In genomic region chr1:235766794-235767285, GRCh38 we compare ENCODE assay signal across 19 cellular contexts.
DNase-seq lines count a peak whose midpoint lies in the region; ATAC-seq and TF ChIP-seq lines count a peak whose summit lies in the region.
"Had no signal": no experiment of that assay in that cellular context is flagged by ENCODE, and none has a peak within 500 bp of the region (broad histone marks: within the 10 kb centered on the region; RNA-seq: fewer than 3 reads in every experiment).

No MANE protein-coding gene starts in this region.

- peaks cover 8% of the 10 kb centered on the region for H3K4me1 Mint-ChIP-seq in central memory CD8-positive, alpha-beta T cell
- H3K4me1 Mint-ChIP-seq: CD4-positive, CD25-positive, alpha-beta regulatory T cell had no signal

- no peak for ATAC-seq in central memory CD8-positive, alpha-beta T cell (replicated peaks; ENCODE audit: extremely low read depth, poor library complexity, severe bottlenecking)
- no peak for ATAC-seq in HG03135 (IDR thresholded peaks at IDR 0.05; ENCODE audit: unreplicated experiment)

- CTCF ChIA-PET in HEK293 (lab: Yijun Ruan, JAX) = interaction anchor here (0.6 to 1.9 kb wide), 3 partner anchors 16 to 1772 kb away, joined by 3 to 9 read pairs (median 3); no protein-coding TSS in a partner anchor

- peaks cover 3 to 4% of the 10 kb centered on the region in 2 experiments for H3K36me3 ChIP-seq in HEK293 (ENCODE audit: control insufficient read depth in 2 of 2, insufficient read depth in 1 of 2, low read length in 2 of 2)
- H3K36me3 ChIP-seq: HAP-1 had no signal

- H3K4me3 Mint-ChIP-seq in central memory CD8-positive, alpha-beta T cell = no peak overlapping the region
- H3K4me3 Mint-ChIP-seq: B cell; CD4-positive, CD25-positive, alpha-beta regulatory T cell; CD8-positive, alpha-beta memory T cell; HFFc6; IgD-negative memory B cell had no signal

- no peak overlapping the region for H3K27ac ChIP-seq in HEK293 (ENCODE audit: extremely low read depth, low read depth, low read length)
- H3K27ac ChIP-seq: BLaER1 treated with 17β-estradiol and CSF1 and Interleukin-3, amounts not matched to agents 10 nM and 100 nM; GM23248; KMS-11 had no signal

- H3K9me3 ChIP-seq in HEK293 (ENCODE audit: control insufficient read depth, insufficient read depth, low read depth, low read length) = no peaks in the 10 kb centered on the region
- H3K9me3 ChIP-seq: BLaER1 treated with 17β-estradiol and CSF1 and Interleukin-3, amounts not matched to agents 10 nM and 100 nM; HAP-1 had no signal

- H3K4me1 ChIP-seq in HEK293 (ENCODE audit: control insufficient read depth, insufficient read depth, low read length) = no peaks in the 10 kb centered on the region
- H3K4me1 ChIP-seq: BLaER1 treated with 17β-estradiol and CSF1 and Interleukin-3, amounts not matched to agents 10 nM and 100 nM; HAP-1 had no signal

- H3K27me3 Mint-ChIP-seq in central memory CD8-positive, alpha-beta T cell = no peaks in the 10 kb centered on the region
- H3K27me3 Mint-ChIP-seq: B cell; CD4-positive, CD25-positive, alpha-beta regulatory T cell; CD8-positive, alpha-beta memory T cell; IgD-negative memory B cell had no signal

- TF ChIP-seq CTCF in HEK293 (tag by site-specific recombination; IDR thresholded peaks at IDR 0.05) = no peak

- intact Hi-C loops in posterior vena cava (cut with DNase I) = no loop called here

- peak overlapping the region; percentile 33 for H3K27ac Mint-ChIP-seq in central memory CD8-positive, alpha-beta T cell (ENCODE audit: low read depth)
- H3K27ac Mint-ChIP-seq: B cell; CD4-positive, CD25-positive, alpha-beta regulatory T cell; HFFc6 had no signal

- no peak overlapping the region for H3K4me3 ChIP-seq in HEK293 (ENCODE audit: low read depth, low read length)
- H3K4me3 ChIP-seq: BLaER1 treated with 17β-estradiol and CSF1 and Interleukin-3, amounts not matched to agents 10 nM and 100 nM; GM23248; HAP-1 had no signal

- POLR2A ChIA-PET in HEK293 (lab: Yijun Ruan, JAX) = no interaction called here

- H3K9me3 Mint-ChIP-seq in central memory CD8-positive, alpha-beta T cell = no peaks in the 10 kb centered on the region
- H3K9me3 Mint-ChIP-seq: CD4-positive, CD25-positive, alpha-beta regulatory T cell; CD8-positive, alpha-beta memory T cell; HFFc6; IgD-negative memory B cell had no signal

- H3K36me3 Mint-ChIP-seq in central memory CD8-positive, alpha-beta T cell (ENCODE audit: insufficient read depth) = peaks cover 23% of the 10 kb centered on the region
- H3K36me3 Mint-ChIP-seq: IgD-negative memory B cell had no signal

- DNase-seq in NCI-H1694 (lab: John Stamatoyannopoulos, UW) (peak; percentile 4), NCI-H1694 treated with DMSO at 0.1 percent for 48 hours (lab: John Stamatoyannopoulos, UW) (no peak), NCI-H82 treated with DMSO at 0.1 percent for 48 hours (lab: John Stamatoyannopoulos, UW; ENCODE audit: unreplicated experiment) (peak; percentile 49), posterior vena cava (ENCODE audit: low spot score) (no peak), EL (no peak)
- DNase-seq in central memory CD8-positive, alpha-beta T cell (ENCODE audit: low spot score in 2 of 2) = no peak
- DNase-seq: CD4-positive, CD25-positive, alpha-beta regulatory T cell; CD8-positive, alpha-beta memory T cell; COR-L47; DMS79 treated with DMSO at 0.1 percent for 48 hours; GM23248; HFFc6 had no signal

TF ChIP-seq in HEK293, 187 proteins besides CTCF, POLR2A, EP300 and RAD21:
- TF ChIP-seq KLF10 (tag by site-specific recombination; IDR thresholded peaks at IDR 0.05) (0 out of 2 replicates have a peak, but pooled peaks have one; percentile 18), ZBTB44 (tag by site-specific recombination; IDR thresholded peaks at IDR 0.05) (0 out of 2 replicates have a peak, but pooled peaks have one; percentile 16), ZBTB11 (tag by site-specific recombination; conservative IDR thresholded peaks at IDR 0.05; ENCODE audit: low read depth) (no peak), ZNF184 (tag by site-specific recombination; IDR thresholded peaks at IDR 0.05) (0 out of 2 replicates have a peak, but pooled peaks have one; percentile 46)

Comparison
In these comparisons a context has a peak if more than half of its experiments do, and no peak if none do; other contexts are left out.
1. DNase-seq: peak in NCI-H1694 (single experiment) and NCI-H82 treated with DMSO at 0.1 percent for 48 hours (single experiment); none in NCI-H1694 treated with DMSO at 0.1 percent for 48 hours (single experiment), central memory CD8-positive, alpha-beta T cell (0 of 2), posterior vena cava (single experiment) and EL (single experiment).